ENCODE assay signal across 17 cellular contexts in the genomic region with DNA sequence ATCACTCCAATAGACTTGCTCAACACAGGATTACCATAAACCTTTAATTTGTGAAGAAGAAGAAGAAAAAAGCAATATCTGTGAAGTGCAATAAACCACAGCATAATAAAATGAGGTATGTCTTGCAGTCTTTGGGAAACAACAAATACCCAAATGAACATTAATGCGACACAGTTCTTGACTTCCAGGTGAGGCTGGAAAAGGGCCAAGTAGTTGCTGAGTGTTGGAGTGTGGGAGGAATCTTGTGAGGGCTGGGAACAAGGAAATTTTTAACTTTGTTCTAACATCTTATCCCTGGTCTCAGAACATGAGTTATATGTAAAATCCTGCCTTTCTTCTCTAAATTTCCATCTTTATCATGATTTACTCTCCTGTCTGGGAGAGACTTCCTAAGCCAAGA.
DNase-seq lines count a peak whose midpoint lies in the region; ATAC-seq and TF ChIP-seq lines count a peak whose summit lies in the region.
"Had no signal": no experiment of that assay in that cellular context is flagged by ENCODE, and none has a peak within 500 bp of the region (broad histone marks: within the 10 kb centered on the region; RNA-seq: fewer than 3 reads in every experiment).

No MANE protein-coding gene starts in this region.

- DNase-seq in head of caudate nucleus (peak in 31 of 42 donors; percentile 6 to 73 (median 32)), renal cortical epithelial cell (ENCODE audit: low read depth) (peak; percentile 67), COLO829 (ENCODE audit: low spot score) (no peak), HT-29 (ENCODE audit: low spot score) (no peak)
- DNase-seq: CD4-positive, CD25-positive, alpha-beta regulatory T cell; CD8-positive, alpha-beta T cell; DMS 273 treated with DMSO at 0.1 percent for 48 hours; DMS79; EL; GDM1; GM23248; H7; HCEC 1CT had no signal

- peak overlapping the region; percentile 67 to 93 (median 91) for H3K27ac Mint-ChIP-seq in nephron
- H3K27ac Mint-ChIP-seq: CD4-positive, CD25-positive, alpha-beta regulatory T cell; CD8-positive, alpha-beta T cell had no signal

- intact Hi-C loops in head of caudate nucleus (cut with DNase I), result no loop called here

- no peaks in the 10 kb centered on the region for H3K36me3 Mint-ChIP-seq in nephron (ENCODE audit: low read depth)
- H3K36me3 Mint-ChIP-seq: CD4-positive, CD25-positive, alpha-beta regulatory T cell; CD8-positive, alpha-beta T cell had no signal

- TF ChIP-seq CTCF in nephron (IDR thresholded peaks at IDR 0.05; ENCODE audit: unreplicated experiment in 3 of 3), result no peak

- H3K4me3 Mint-ChIP-seq in nephron, result no peak overlapping the region
- H3K4me3 Mint-ChIP-seq: CD4-positive, CD25-positive, alpha-beta regulatory T cell; CD8-positive, alpha-beta T cell had no signal

- peaks cover 38% of the 10 kb centered on the region for H3K4me1 Mint-ChIP-seq in nephron
- H3K4me1 Mint-ChIP-seq: CD4-positive, CD25-positive, alpha-beta regulatory T cell had no signal

- H3K27me3 Mint-ChIP-seq in nephron (ENCODE audit: low read depth), result peaks cover 3% of the 10 kb centered on the region

- peaks cover 4% of the 10 kb centered on the region for H3K9me3 Mint-ChIP-seq in nephron
- H3K9me3 Mint-ChIP-seq: CD8-positive, alpha-beta T cell had no signal

- ATAC-seq in HG02840 (IDR thresholded peaks at IDR 0.05; ENCODE audit: low FRiP score, unreplicated experiment) (no peak), HG03108 (IDR thresholded peaks at IDR 0.05; ENCODE audit: unreplicated experiment) (no peak)
- ATAC-seq: CD8-positive, alpha-beta T cell; GM12878 had no signal

Comparison
In these comparisons a context has a peak if more than half of its experiments do, and no peak if none do; other contexts are left out.
1. DNase-seq: peak in head of caudate nucleus (31 of 42) and renal cortical epithelial cell (single experiment); none in COLO829 (single experiment) and HT-29 (single experiment).